Comparison of ENCODE assay signal across 3 cellular contexts in genomic region chr7:126119981-126120380, GRCh38.
"Had no signal": no experiment of that assay in that cellular context is flagged by ENCODE, and none has a peak within 500 bp of the region (broad histone marks: within the 10 kb centered on the region; RNA-seq: fewer than 3 reads in every experiment).

No MANE protein-coding gene starts in this region.

- H3K4me3 ChIP-seq: GM12878 had no signal

- DNase-seq: GDM1, GF-D8 had no signal

- ATAC-seq: GM12878 had no signal
